Comparison of ENCODE assay signal across 2 cellular contexts in genomic region chr10:68868173-68868572, GRCh38.
TF ChIP-seq lines count a peak whose summit lies in the region.

No MANE protein-coding gene starts in this region.

TF ChIP-seq in K562, 482 proteins besides CTCF, POLR2A, EP300 and RAD21:
- TF ChIP-seq TRIM28 (IDR thresholded peaks at IDR 0.05) (peak; percentile 79), HMBOX1 (IDR thresholded peaks at IDR 0.05) (peak; percentile 40; the same call in 1 of the 2 replicates), ZNF280A (IDR thresholded peaks at IDR 0.05; ENCODE audit: low read depth, partially characterized antibody) (peak; percentile 37), CBFA2T3 (IDR thresholded peaks at IDR 0.05) (peak; percentile 12; the same call in 1 of the 2 replicates), CBX5 (IDR thresholded peaks at IDR 0.05; ENCODE audit: borderline replicate concordance, low read depth) (peak; percentile 86; the same call in 1 of the 2 replicates), SOX6 (IDR thresholded peaks at IDR 0.05) (peak; percentile 12; the same call in 1 of the 2 replicates), CBX3 (IDR thresholded peaks at IDR 0.05; ENCODE audit: borderline replicate concordance in 1 of 2, low read length in 2 of 2) (peak in 1 of 2 experiments; percentile 86; a peak in 2 of 3 replicates), TRIM24 (IDR thresholded peaks at IDR 0.05) (peak; percentile 47 to 56; a peak in 2 of 4 replicates)
TF ChIP-seq in K562: peak in this region for 8; not testable (repeated sequence) for 474.

TF ChIP-seq in HepG2, 621 proteins besides CTCF, POLR2A, EP300 and RAD21:
- peak; percentile 100 for TF ChIP-seq ZNF761 (CRISPR knock-in tag; conservative IDR thresholded peaks at IDR 0.05)
